ENCODE assay signal across 2 cellular contexts in the genomic region with DNA sequence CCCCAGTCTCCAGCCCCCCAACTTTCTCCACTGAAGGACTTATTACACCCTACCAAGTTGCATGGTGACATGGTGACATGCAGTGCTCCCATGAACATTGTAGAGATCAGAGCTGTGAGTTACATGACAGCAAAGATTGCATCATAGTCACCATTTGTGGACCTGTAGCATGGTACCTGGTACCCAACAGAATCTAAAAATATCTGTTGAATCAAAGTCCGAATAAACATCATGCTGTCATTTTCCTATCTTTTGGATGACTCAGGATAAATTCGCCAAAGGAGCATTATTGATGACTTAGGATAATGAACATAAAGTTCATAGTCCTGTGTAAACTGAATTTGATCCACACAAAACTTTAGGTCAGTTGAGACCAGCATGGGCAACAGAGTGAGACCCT.
TF ChIP-seq lines count a peak whose summit lies in the region.

No MANE protein-coding gene starts in this region.

TF ChIP-seq in K562, 482 proteins besides CTCF, POLR2A, EP300 and RAD21 (continued from another document):
- TF ChIP-seq HNRNPK (IDR thresholded peaks at IDR 0.05; ENCODE audit: low read depth, low read length, poor library complexity, severe bottlenecking) = no peak
- TF ChIP-seq, protein P1, sequence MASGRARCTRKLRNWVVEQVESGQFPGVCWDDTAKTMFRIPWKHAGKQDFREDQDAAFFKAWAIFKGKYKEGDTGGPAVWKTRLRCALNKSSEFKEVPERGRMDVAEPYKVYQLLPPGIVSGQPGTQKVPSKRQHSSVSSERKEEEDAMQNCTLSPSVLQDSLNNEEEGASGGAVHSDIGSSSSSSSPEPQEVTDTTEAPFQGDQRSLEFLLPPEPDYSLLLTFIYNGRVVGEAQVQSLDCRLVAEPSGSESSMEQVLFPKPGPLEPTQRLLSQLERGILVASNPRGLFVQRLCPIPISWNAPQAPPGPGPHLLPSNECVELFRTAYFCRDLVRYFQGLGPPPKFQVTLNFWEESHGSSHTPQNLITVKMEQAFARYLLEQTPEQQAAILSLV (tag; IDR thresholded peaks at IDR 0.05) = peak; percentile 13; the same call in 1 of the 2 replicates
- TF ChIP-seq C11orf30 (IDR thresholded peaks at IDR 0.05; ENCODE audit: low read depth) = peak; percentile 77
TF ChIP-seq in K562: peak in this region for 8.

TF ChIP-seq in liver, 16 proteins besides CTCF, POLR2A, EP300 and RAD21 (continued from another document):
- no peak for TF ChIP-seq REST (IDR thresholded peaks at IDR 0.05)
- peak; percentile 75 for TF ChIP-seq MAX (IDR thresholded peaks at IDR 0.05)
- TF ChIP-seq ZBTB33 (IDR thresholded peaks at IDR 0.05) = peak; percentile 79
- peak; percentile 83 for TF ChIP-seq YY1 (IDR thresholded peaks at IDR 0.05)
- peak in 1 of 2 donors; percentile 87 for TF ChIP-seq JUND (IDR thresholded peaks at IDR 0.05)
- TF ChIP-seq FOXA1 (IDR thresholded peaks at IDR 0.05) = peak; percentile 43
- TF ChIP-seq ATF3 (IDR thresholded peaks at IDR 0.05) = peak; percentile 80
